Comparison of ENCODE assay signal across 8 cellular contexts in genomic region chr11:63999349-64000025, GRCh38.
DNase-seq lines count a peak whose midpoint lies in the region; ATAC-seq and TF ChIP-seq lines count a peak whose summit lies in the region.

No MANE protein-coding gene starts in this region.

- H3K27ac Mint-ChIP-seq in activated T-cell treated with anti-CD3 and anti-CD28 coated beads, Interleukin-2, amount 50 U/mL, for 24 hours, result no peak overlapping the region

- H3K4me1 Mint-ChIP-seq in activated T-cell treated with anti-CD3 and anti-CD28 coated beads, Interleukin-2, amount 50 U/mL, for 24 hours (ENCODE audit: low read depth), result peaks cover 10% of the 10 kb centered on the region

- ATAC-seq in HG02885 (IDR thresholded peaks at IDR 0.05; ENCODE audit: poor library complexity, unreplicated experiment) (no peak), HG03432 (IDR thresholded peaks at IDR 0.05; ENCODE audit: unreplicated experiment) (no peak)

- H3K4me3 Mint-ChIP-seq in activated T-cell treated with anti-CD3 and anti-CD28 coated beads, Interleukin-2, amount 50 U/mL, for 24 hours, result no peak overlapping the region

- DNase-seq in NCI-H187 (lab: John Stamatoyannopoulos, UW) (peak; percentile 74 to 89), fibroblast of peridontal ligament (ENCODE audit: extremely low read depth) (peak; percentile 11), retina (peak; percentile 48), NCI-H2227 (lab: John Stamatoyannopoulos, UW; ENCODE audit: unreplicated experiment) (no peak)
- peak; percentile 82 for DNase-seq in activated T-cell treated with anti-CD3 and anti-CD28 coated beads, Interleukin-2, amount 50 U/mL, for 24 hours

- peaks cover 7% of the 10 kb centered on the region for H3K27me3 Mint-ChIP-seq in activated T-cell treated with anti-CD3 and anti-CD28 coated beads, Interleukin-2, amount 50 U/mL, for 24 hours

- no peaks in the 10 kb centered on the region for H3K9me3 Mint-ChIP-seq in activated T-cell treated with anti-CD3 and anti-CD28 coated beads, Interleukin-2, amount 50 U/mL, for 24 hours

- H3K27ac ChIP-seq in 22Rv1, result peak overlapping the region; percentile 71

- no peak for TF ChIP-seq CTCF in 22Rv1 (IDR thresholded peaks at IDR 0.05)

- H3K36me3 Mint-ChIP-seq in activated T-cell treated with anti-CD3 and anti-CD28 coated beads, Interleukin-2, amount 50 U/mL, for 24 hours (ENCODE audit: low read depth), result peaks cover 38% of the 10 kb centered on the region
